26 cellular contexts compared by ENCODE assay signal in genomic region chr6:103983860-103984259, GRCh38.
"Had no signal": no experiment of that assay in that cellular context is flagged by ENCODE, and none has a peak within 500 bp of the region (broad histone marks: within the 10 kb centered on the region; RNA-seq: fewer than 3 reads in every experiment).

No MANE protein-coding gene starts in this region.

- H3K4me3 ChIP-seq: coronary artery, hepatocyte, left lung, lung, neural progenitor cell, right lobe of liver, skin epidermis, tibial artery had no signal

- H3K27ac ChIP-seq: coronary artery, hepatocyte, left lung, neural progenitor cell, right lobe of liver, skin epidermis, tibial artery had no signal

- H3K4me2 ChIP-seq: neural progenitor cell had no signal

- H3K79me2 ChIP-seq: hepatocyte had no signal

- ATAC-seq: activated CD4-positive, alpha-beta T cell treated with anti-CD3 and anti-CD28 coated beads for 36 hours; left lung; naive thymus-derived CD8-positive, alpha-beta T cell; right lobe of liver; stimulated activated effector memory CD8-positive, alpha-beta T cell treated with anti-CD3 and anti-CD28 coated beads, Interleukin-12 subunit alpha, Interleukin-12 subunit beta, amount 100 ng/mL, for 72 hours; stimulated activated naive CD8-positive, alpha-beta T cell treated with anti-CD3 and anti-CD28 coated beads, Interleukin-15, amount 100 ng/mL, for 72 hours; WTC11 had no signal

- H3K36me3 ChIP-seq: left lung, neural progenitor cell, right lobe of liver, tibial artery had no signal

- DNase-seq: activated CD4-positive, alpha-beta T cell treated with anti-CD3 and anti-CD28 coated beads for 36 hours; activated CD4-positive, alpha-beta T cell treated with anti-CD3 and anti-CD28 coated beads, Interleukin-2, amount 50 U/mL, for 48 hours; activated naive CD4-positive, alpha-beta T cell treated with Interleukin-2 at 50 U/mL for 16 hours; activated naive CD8-positive, alpha-beta T cell treated with anti-CD3 and anti-CD28 coated beads for 36 hours; activated T-cell treated with anti-CD3 and anti-CD28 coated beads, Interleukin-2, amount 50 U/mL, for 48 hours; cerebellar nuclear complex; endodermal cell; erythroblast; foreskin fibroblast; glutamatergic neuron; immature natural killer cell; left lung; naive thymus-derived CD8-positive, alpha-beta T cell; posterior cingulate gyrus; right lobe of liver; stimulated activated CD4-positive, alpha-beta T cell treated with anti-CD3 and anti-CD28 coated beads, Interleukin-2, amount 100 ng/mL, for 24 hours; stimulated activated naive CD8-positive, alpha-beta T cell treated with anti-CD3 and anti-CD28 coated beads, Interleukin-15, amount 100 ng/mL, for 72 hours; T-helper 9 cell; tibial artery had no signal

- H3K9ac ChIP-seq: neural progenitor cell had no signal

- H3K27me3 ChIP-seq: hepatocyte, left lung, neural progenitor cell, right lobe of liver, tibial artery had no signal

- H3K9me3 ChIP-seq: left lung, right lobe of liver, tibial artery had no signal

- H3K4me1 ChIP-seq: left lung, right lobe of liver, tibial artery had no signal

- H2AFZ ChIP-seq: hepatocyte, neural progenitor cell had no signal
